In genomic region chr5:88837817-88838216, GRCh38 we compare ENCODE assay signal across 23 cellular contexts.
"Had no signal": no experiment of that assay in that cellular context is flagged by ENCODE, and none has a peak within 500 bp of the region (broad histone marks: within the 10 kb centered on the region; RNA-seq: fewer than 3 reads in every experiment).

No MANE protein-coding gene starts in this region.

- H3K4me3 Mint-ChIP-seq: activated naive CD8-positive, alpha-beta T cell; activated T-cell treated with anti-CD3 and anti-CD28 coated beads, Interleukin-2, amount 50 U/mL, for 4 hours; endodermal cell; naive thymus-derived CD4-positive, alpha-beta T cell; neural crest cell had no signal

- H3K27me3 Mint-ChIP-seq: activated naive CD8-positive, alpha-beta T cell; stimulated activated naive B cell treated with anti-CD40 and anti-IgM and Interleukin-4, amounts not matched to agents 10 μg/mL and 1 μg/mL and 100 μg/mL, for 72 hours had no signal

- H3K9me3 Mint-ChIP-seq: activated T-cell treated with anti-CD3 and anti-CD28 coated beads, Interleukin-2, amount 50 U/mL, for 4 hours; activated T-helper 2 cell treated with anti-CD3 and anti-CD28 coated beads, Interferon-gamma antibody, Interleukin-2, Interleukin-4, amounts not matched to agents 10 μg/mL and 5 μg/mL and 100 μg/mL, durations not matched to agents 14 hours and 24 hours and 36 hours; endodermal cell; neural crest cell had no signal

- H3K4me1 ChIP-seq: breast epithelium, colonic mucosa had no signal

- ATAC-seq: activated T-cell treated with anti-CD3 and anti-CD28 coated beads, Interleukin-2, amount 50 U/mL, for 4 hours; lower lobe of right lung; naive thymus-derived CD4-positive, alpha-beta T cell; stimulated activated naive B cell treated with anti-CD40 and anti-IgM and Interleukin-4, amounts not matched to agents 10 μg/mL and 1 μg/mL and 100 μg/mL, for 72 hours had no signal

- H3K9me3 ChIP-seq: breast epithelium, colonic mucosa, lower lobe of right lung, sigmoid colon, upper lobe of right lung had no signal

- H3K4me3 ChIP-seq: breast epithelium, colonic mucosa, lower lobe of right lung, sigmoid colon, smooth muscle cell, upper lobe of right lung had no signal

- H3K27ac Mint-ChIP-seq: activated naive CD8-positive, alpha-beta T cell; activated T-helper 2 cell treated with anti-CD3 and anti-CD28 coated beads, Interferon-gamma antibody, Interleukin-2, Interleukin-4, amounts not matched to agents 10 μg/mL and 5 μg/mL and 100 μg/mL, durations not matched to agents 14 hours and 24 hours and 36 hours; endodermal cell; naive thymus-derived CD4-positive, alpha-beta T cell had no signal

- H3K27me3 ChIP-seq: breast epithelium, colonic mucosa, sigmoid colon, upper lobe of right lung had no signal

- DNase-seq: activated CD4-positive, alpha-beta T cell treated with anti-CD3 and anti-CD28 coated beads, Interleukin-2, amount 50 U/mL, for 4 hours; activated CD8-positive, alpha-beta memory T cell treated with anti-CD3 and anti-CD28 coated beads, Interleukin-2, amount 50 U/mL, for 48 hours; activated naive CD4-positive, alpha-beta T cell; activated T-cell treated with anti-CD3 and anti-CD28 coated beads, Interleukin-2, amount 50 U/mL, for 4 hours; colonic mucosa; endodermal cell; left colon; lower lobe of right lung; naive thymus-derived CD4-positive, alpha-beta T cell; occipital lobe; posterior cingulate gyrus; sigmoid colon; stimulated activated CD4-positive, alpha-beta T cell treated with anti-CD3 and anti-CD28 coated beads, Interleukin-2, amount 100 ng/mL, for 48 hours; stimulated activated CD8-positive, alpha-beta memory T cell treated with anti-CD3 and anti-CD28 coated beads, Interleukin-4, amount 100 ng/mL, for 48 hours; stimulated activated naive B cell treated with anti-CD40 and anti-IgM and Interleukin-4, amounts not matched to agents 10 μg/mL and 1 μg/mL and 100 μg/mL, for 72 hours; T-helper 1 cell; T-helper 9 cell; upper lobe of right lung had no signal

- H3K36me3 Mint-ChIP-seq: activated naive CD8-positive, alpha-beta T cell; naive thymus-derived CD4-positive, alpha-beta T cell had no signal

- H3K36me3 ChIP-seq: breast epithelium, colonic mucosa, lower lobe of right lung, sigmoid colon, upper lobe of right lung had no signal

- H3K27ac ChIP-seq: colonic mucosa, lower lobe of right lung had no signal
